ENCODE assay signal across 16 cellular contexts in genomic region chr1:16318544-16318943, GRCh38. TPM values are rescaled to one million over a fixed set of nuclear protein-coding genes. Genes with fewer than 3 reads are reported as not detected.
DNase-seq lines count a peak whose midpoint lies in the region; ATAC-seq and TF ChIP-seq lines count a peak whose summit lies in the region.
"Had no signal": no experiment of that assay in that cellular context is flagged by ENCODE, and none has a peak within 500 bp of the region (broad histone marks: within the 10 kb centered on the region; RNA-seq: fewer than 3 reads in every experiment).

No MANE protein-coding gene starts in this region.

- no peak overlapping the region for H2BK12ac ChIP-seq in H9 (ENCODE audit: insufficient read length, low read depth, low read length)

- POLR2A ChIA-PET in activated CD4-positive, alpha-beta memory T cell treated with anti-CD3 and anti-CD28 coated beads, Interleukin-2, amount 10 ng/mL, durations not matched to agents 7 days and 5 days (lab: Charles Lee) = no interaction called here

- no peak overlapping the region for H3K14ac ChIP-seq in H9 (ENCODE audit: insufficient read depth, low read length)

- CTCF ChIA-PET in activated CD4-positive, alpha-beta memory T cell treated with anti-CD3 and anti-CD28 coated beads, Interleukin-2, amount 10 ng/mL, durations not matched to agents 7 days and 5 days (lab: Charles Lee) = no interaction called here

- H4K91ac ChIP-seq in H9 (ENCODE audit: insufficient read length, low read depth, low read length) = no peak overlapping the region

- no peaks in the 10 kb centered on the region for H3K4me1 Mint-ChIP-seq in activated CD4-positive, alpha-beta memory T cell treated with anti-CD3 and anti-CD28 coated beads, Interleukin-2, amount 10 ng/mL, durations not matched to agents 7 days and 5 days
- H3K4me1 Mint-ChIP-seq in H9 = peaks cover 0 to 5% of the 10 kb centered on the region in 2 experiments; a peak in 1 of 4 replicates

- no peak overlapping the region for H2BK20ac ChIP-seq in H9 (ENCODE audit: low read depth, low read length, poor library complexity, severe bottlenecking)

- H3K79me2 ChIP-seq in H9 (ENCODE audit: insufficient read depth, low read length) (no peaks in the 10 kb centered on the region; the same call in 1 of the 2 replicates), MM.1S (ENCODE audit: low read length) (peaks cover 32% of the 10 kb centered on the region)

- H3K4ac ChIP-seq in H9 (ENCODE audit: low read depth, low read length) = no peak overlapping the region

- H3K4me2 ChIP-seq in H9 (ENCODE audit: insufficient read depth, insufficient read length, low read length) (no peak overlapping the region), MM.1S (ENCODE audit: low read depth, low read length) (no peak overlapping the region)

- DNase-seq in GM03348 (ENCODE audit: low spot score) (peak; percentile 33), dermis blood vessel endothelial cell (peak; percentile 10), left lobe of liver (ENCODE audit: low spot score) (no peak), gastrocnemius medialis (peak; percentile 21 to 47), H9 (no peak), MM.1S (no peak)
- no peak for DNase-seq in activated CD4-positive, alpha-beta memory T cell treated with anti-CD3 and anti-CD28 coated beads, Interleukin-2, amount 10 ng/mL, durations not matched to agents 7 days and 5 days
- DNase-seq: activated CD4-positive, CD25-positive, alpha-beta regulatory T cell; activated CD8-positive, alpha-beta memory T cell treated with anti-CD3 and anti-CD28 coated beads, Interleukin-2, amount 50 U/mL, for 48 hours; BE2C; cerebellar nuclear complex; NK-92 treated with Interleukin-12 subunit alpha and Interleukin-12 subunit beta, amount 100 ng/mL, for 24 hours had no signal

- no CpG with 5 or more reads among the region's 3 CpGs for WGBS in H9 (ENCODE audit: extremely low coverage, insufficient read length, low lambda C conversion rate)

- H3K23ac ChIP-seq in H9 (ENCODE audit: insufficient read length, low read depth, low read length) = no peak overlapping the region

- H2BK15ac ChIP-seq in H9 (ENCODE audit: low read depth, low read length) = no peak overlapping the region

- H3K9me3 ChIP-seq in gastrocnemius medialis (no peaks in the 10 kb centered on the region), H9 (ENCODE audit: control insufficient read depth, low read depth, low read length) (no peaks in the 10 kb centered on the region), MM.1S (replicated peaks; ENCODE audit: insufficient read depth, low read length) (no peaks in the 10 kb centered on the region)
- H3K9me3 ChIP-seq: BE2C, ovary had no signal

- H4K5ac ChIP-seq in H9 (ENCODE audit: insufficient read length, low read depth, low read length) = no peak overlapping the region

- peak; percentile 75 for ATAC-seq in left lobe of liver
- peak in 1 of 2 donors; percentile 86 for ATAC-seq in gastrocnemius medialis
- ATAC-seq in HG03025 (IDR thresholded peaks at IDR 0.05; ENCODE audit: low FRiP score, unreplicated experiment) = no peak

- H3K4me3 Mint-ChIP-seq in activated CD4-positive, alpha-beta memory T cell treated with anti-CD3 and anti-CD28 coated beads, Interleukin-2, amount 10 ng/mL, durations not matched to agents 7 days and 5 days = no peak overlapping the region
- H3K4me3 Mint-ChIP-seq in H9 = no peak overlapping the region
- H3K4me3 Mint-ChIP-seq: activated naive CD8-positive, alpha-beta T cell had no signal

- H3T11ph ChIP-seq in H9 (ENCODE audit: low read length) = no peak overlapping the region

- H3K4me3 ChIP-seq in gastrocnemius medialis = no peak overlapping the region
- no peak overlapping the region for H3K4me3 ChIP-seq in MM.1S (ENCODE audit: low read length)
- H3K4me3 ChIP-seq: ovary, SK-N-MC had no signal

- no peak overlapping the region for H3K18ac ChIP-seq in H9 (ENCODE audit: insufficient read length, low read depth, low read length)

- H3K27ac ChIP-seq in gastrocnemius medialis (peak overlapping the region in 2 of 4 donors; percentile 7 to 10), H9 (ENCODE audit: insufficient read length, low read depth, low read length) (no peak overlapping the region), MM.1S (ENCODE audit: low read length) (no peak overlapping the region)
- H3K27ac ChIP-seq: ovary, SK-N-MC had no signal

- H4K8ac ChIP-seq in H9 (replicated peaks; ENCODE audit: insufficient read length, low read depth, low read length) = no peak overlapping the region

- H2AFZ ChIP-seq in H9 (ENCODE audit: low read length) (no peak overlapping the region), MM.1S (ENCODE audit: low read length) (no peak overlapping the region)

- no peak overlapping the region for H2AK5ac ChIP-seq in H9 (ENCODE audit: insufficient read length, low read length)

- TF ChIP-seq CTCF in gastrocnemius medialis (IDR thresholded peaks at IDR 0.05 in 4 of 5, conservative IDR thresholded peaks at IDR 0.05 in 1 of 5) (no peak), H9 (conservative IDR thresholded peaks at IDR 0.05) (no peak), MM.1S (IDR thresholded peaks at IDR 0.05; ENCODE audit: low read length) (no peak)

- no peaks in the 10 kb centered on the region for H3K9me2 ChIP-seq in MM.1S (replicated peaks; ENCODE audit: insufficient read depth, low read length)

- no peaks in the 10 kb centered on the region for H3K27me3 ChIP-seq in gastrocnemius medialis
- no peaks in the 10 kb centered on the region for H3K27me3 ChIP-seq in H9 (ENCODE audit: insufficient read depth, low read length)
- no peaks in the 10 kb centered on the region for H3K27me3 ChIP-seq in MM.1S (replicated peaks; ENCODE audit: insufficient read depth, low read length)
- H3K27me3 ChIP-seq: BE2C, ovary had no signal

- peaks cover 10% of the 10 kb centered on the region for H3K79me1 ChIP-seq in H9 (ENCODE audit: insufficient read depth, low read depth, low read length, poor library complexity, severe bottlenecking)

- H3K36me3 ChIP-seq in gastrocnemius medialis = peaks cover 0 to 16% of the 10 kb centered on the region in 2 donors
- H3K36me3 ChIP-seq in MM.1S (replicated peaks; ENCODE audit: insufficient read depth, low read length) = peaks cover 3% of the 10 kb centered on the region; the same call in 1 of the 2 replicates
- H3K36me3 ChIP-seq: BE2C, ovary had no signal

- H3K27me3 Mint-ChIP-seq in activated CD4-positive, alpha-beta memory T cell treated with anti-CD3 and anti-CD28 coated beads, Interleukin-2, amount 10 ng/mL, durations not matched to agents 7 days and 5 days = no peaks in the 10 kb centered on the region
- no peaks in the 10 kb centered on the region for H3K27me3 Mint-ChIP-seq in H9 (ENCODE audit: low read depth)
- H3K27me3 Mint-ChIP-seq: activated naive CD8-positive, alpha-beta T cell had no signal

- no peaks in the 10 kb centered on the region for H3K23me2 ChIP-seq in H9 (ENCODE audit: insufficient read length, low read depth, low read length, poor library complexity, severe bottlenecking)

- TF ChIP-seq POLR2A in gastrocnemius medialis (IDR thresholded peaks at IDR 0.05) = no peak

- H2BK5ac ChIP-seq in H9 (ENCODE audit: insufficient read length, low read length) = no peak overlapping the region

- H3K27ac Mint-ChIP-seq in activated CD4-positive, alpha-beta memory T cell treated with anti-CD3 and anti-CD28 coated beads, Interleukin-2, amount 10 ng/mL, durations not matched to agents 7 days and 5 days = no peak overlapping the region
- no peak overlapping the region for H3K27ac Mint-ChIP-seq in H9
- H3K27ac Mint-ChIP-seq: activated naive CD8-positive, alpha-beta T cell had no signal

- H4K20me1 ChIP-seq in H9 (ENCODE audit: control insufficient read depth, insufficient read depth, insufficient read length) (no peaks in the 10 kb centered on the region), MM.1S (ENCODE audit: insufficient read depth, low read length) (no peaks in the 10 kb centered on the region)

- H3K56ac ChIP-seq in H9 (ENCODE audit: insufficient read length, low read depth, low read length) = no peak overlapping the region

- no peaks in the 10 kb centered on the region for H3F3A ChIP-seq in MM.1S (ENCODE audit: insufficient read depth, low read length)

- intact Hi-C loops in gastrocnemius medialis (cut with DNase I; ENCODE audit: low total_unique reads) = no loop called here

- no peak overlapping the region for H2BK120ac ChIP-seq in H9 (ENCODE audit: low read depth, low read length, poor library complexity, severe bottlenecking)

- H3K36me3 Mint-ChIP-seq in activated CD4-positive, alpha-beta memory T cell treated with anti-CD3 and anti-CD28 coated beads, Interleukin-2, amount 10 ng/mL, durations not matched to agents 7 days and 5 days (ENCODE audit: low read depth) = peaks cover 14% of the 10 kb centered on the region
- H3K36me3 Mint-ChIP-seq in H9 (ENCODE audit: insufficient read depth in 1 of 3, low read depth in 3 of 3) = peaks cover 2 to 20% (median 17%) of the 10 kb centered on the region in 3 experiments; a peak in 6 of 7 replicates
- H3K36me3 Mint-ChIP-seq: activated naive CD8-positive, alpha-beta T cell had no signal

- H3K9ac ChIP-seq in H9 (ENCODE audit: extremely low read depth, insufficient read length, low read length) (no peak overlapping the region), MM.1S (ENCODE audit: low read length) (no peak overlapping the region)

- H3K4me1 ChIP-seq in gastrocnemius medialis = peaks cover 60 to 78% of the 10 kb centered on the region in 2 donors
- H3K4me1 ChIP-seq in H9 (ENCODE audit: insufficient read depth, low read length) = no peaks in the 10 kb centered on the region
- H3K4me1 ChIP-seq in MM.1S (ENCODE audit: low read length) = no peaks in the 10 kb centered on the region
- H3K4me1 ChIP-seq: BE2C had no signal

- in situ Hi-C loops in gastrocnemius medialis (cut with MboI; ENCODE audit: low sequenced_read_pairs in 4 of 4) = no loop called here

- H3K9me3 Mint-ChIP-seq in activated CD4-positive, alpha-beta memory T cell treated with anti-CD3 and anti-CD28 coated beads, Interleukin-2, amount 10 ng/mL, durations not matched to agents 7 days and 5 days = no peaks in the 10 kb centered on the region
- no peaks in the 10 kb centered on the region for H3K9me3 Mint-ChIP-seq in H9

RNA-seq across cellular contexts. Expression of gene FBXO42, which starts 33.7 kb away (rescaled TPM):
- total RNA-seq in dermis blood vessel endothelial cell = 14.0 and 15.8 TPM in 2 replicates
- 9.0 TPM for total RNA-seq in left lobe of liver
- 10 to 100 TPM; 23.1 to 32.4 (median 27.2) TPM for total RNA-seq in gastrocnemius medialis
- total RNA-seq in activated CD4-positive, alpha-beta memory T cell treated with anti-CD3 and anti-CD28 coated beads, Interleukin-2, amount 10 ng/mL, durations not matched to agents 7 days and 5 days = 10 to 100 TPM; 19.9 to 20.7 TPM
- total RNA-seq in H9 (2021) = 17.4 and 19.0 TPM in 2 replicates

RNA-seq across cellular contexts. Expression of gene SZRD1, which starts 48.5 kb away (rescaled TPM):
- total RNA-seq in dermis blood vessel endothelial cell (23.5 and 48.7 TPM in 2 replicates), left lobe of liver (42.1 TPM), gastrocnemius medialis (100 to 1,000 TPM in 1 of 4 donors, 10 to 100 TPM in 3; 44.1 to 102 (median 83.1) TPM), H9 (2021) (118 and 119 TPM in 2 replicates)
- total RNA-seq in activated CD4-positive, alpha-beta memory T cell treated with anti-CD3 and anti-CD28 coated beads, Interleukin-2, amount 10 ng/mL, durations not matched to agents 7 days and 5 days = 100 to 1,000 TPM; 156 to 157 TPM

Comparison
In these comparisons a context has a peak if more than half of its experiments do, and no peak if none do; other contexts are left out.
1. DNase-seq: peak in GM03348 (single experiment), dermis blood vessel endothelial cell (single experiment) and gastrocnemius medialis (2 of 2); none in left lobe of liver (single experiment), activated CD4-positive, alpha-beta memory T cell treated with anti-CD3 and anti-CD28 coated beads, Interleukin-2, amount 10 ng/mL, durations not matched to agents 7 days and 5 days (single experiment), H9 (single experiment) and MM.1S (single experiment).